ENCODE assay signal across 15 cellular contexts in the genomic region with DNA sequence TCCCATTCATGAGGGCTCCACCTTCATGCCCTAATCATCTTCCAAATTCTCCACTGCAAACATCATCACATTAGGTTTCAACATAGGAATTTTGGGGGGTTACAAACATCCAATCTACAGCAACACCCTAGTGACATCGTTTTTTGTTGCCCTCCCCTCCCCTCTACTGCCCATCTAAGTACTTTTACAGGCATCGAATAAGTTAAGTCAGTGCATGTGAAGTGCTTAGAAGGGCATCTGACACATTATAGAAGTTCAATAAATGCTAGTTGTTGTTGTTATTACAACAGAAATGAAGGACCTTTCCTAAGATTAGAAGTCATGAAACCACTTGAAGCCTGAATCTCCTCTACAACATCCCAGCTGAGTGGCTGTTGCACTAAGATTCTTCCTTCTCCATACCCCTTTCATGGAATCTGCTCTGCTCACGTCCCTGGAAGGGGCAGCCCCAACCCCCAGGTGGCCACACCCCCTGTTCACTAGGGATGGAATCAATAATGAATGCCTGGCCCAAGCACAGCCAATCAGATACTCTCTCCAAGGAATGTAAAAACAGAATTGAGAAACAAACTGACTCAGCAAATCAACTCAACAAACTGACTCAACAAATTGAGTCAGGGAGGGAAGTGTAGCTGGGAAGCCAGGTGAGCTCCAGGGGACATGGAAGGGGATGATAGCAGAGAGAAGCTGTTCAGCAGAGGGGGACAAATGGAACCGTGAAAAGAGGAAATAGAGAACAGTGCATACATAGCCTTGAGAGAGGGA. TPM values are rescaled to one million over a fixed set of nuclear protein-coding genes. Genes with fewer than 3 reads are reported as not detected.
DNase-seq lines count a peak whose midpoint lies in the region; ATAC-seq and TF ChIP-seq lines count a peak whose summit lies in the region.
"Had no signal": no experiment of that assay in that cellular context is flagged by ENCODE, and none has a peak within 500 bp of the region (broad histone marks: within the 10 kb centered on the region; RNA-seq: fewer than 3 reads in every experiment).

No MANE protein-coding gene starts in this region.

- TF ChIP-seq CTCF in transverse colon (IDR thresholded peaks at IDR 0.05): no peak

- H3K36me3 ChIP-seq in transverse colon: no peaks in the 10 kb centered on the region
- H3K36me3 ChIP-seq: BLaER1 had no signal

- no peak overlapping the region for H3K4me3 ChIP-seq in transverse colon
- H3K4me3 ChIP-seq: BLaER1, coronary artery had no signal

- TF ChIP-seq POLR2A in transverse colon (IDR thresholded peaks at IDR 0.05): no peak

- DNase-seq in EL: peak; percentile 46
- peak; percentile 35 for DNase-seq in M059J (ENCODE audit: low read depth)
- DNase-seq in amniotic epithelial cell (ENCODE audit: low read depth): peak; percentile 49
- DNase-seq in iris pigment epithelial cell (ENCODE audit: low read depth): peak; percentile 50
- no peak for DNase-seq in transverse colon
- no peak for DNase-seq in CD1c-positive myeloid dendritic cell (ENCODE audit: extremely low spot score)
- DNase-seq in NCI-H1092 (lab: John Stamatoyannopoulos, UW): no peak
- DNase-seq: activated CD8-positive, alpha-beta memory T cell treated with anti-CD3 and anti-CD28 coated beads, Interleukin-2, amount 10 ng/mL, durations not matched to agents 7 days and 5 days; foreskin melanocyte; naive B cell; T1000 had no signal

- 56 to 66% methylated on average over 3 to 4 of the region's 4 CpGs for WGBS in transverse colon (ENCODE audit: low coverage in 1 of 2), 2 donors

- H3K9me3 ChIP-seq in transverse colon: peaks cover 0 to 2% of the 10 kb centered on the region in 2 donors

- no peak for TF ChIP-seq EP300 in transverse colon (IDR thresholded peaks at IDR 0.05; ENCODE audit: low read depth)

- intact Hi-C loops in transverse colon (cut with DNase I; ENCODE audit: low total_unique reads): no loop called here

- in situ Hi-C loops in transverse colon (cut with MboI; ENCODE audit: low pct_ligation_motif_present in 1 of 4, low pct_unique_long_range_greater_than_20kb in 1 of 4, low sequenced_read_pairs in 3 of 4): no loop called here

- H3K4me1 ChIP-seq in transverse colon: peaks cover 0 to 10% (median 7%) of the 10 kb centered on the region in 4 donors

- ATAC-seq in HG03521 (IDR thresholded peaks at IDR 0.05; ENCODE audit: unreplicated experiment): no peak
- ATAC-seq: activated CD8-positive, alpha-beta memory T cell treated with anti-CD3 and anti-CD28 coated beads, Interleukin-2, amount 10 ng/mL, durations not matched to agents 7 days and 5 days had no signal

- H3K27me3 ChIP-seq in transverse colon: no peaks in the 10 kb centered on the region
- H3K27me3 ChIP-seq: BLaER1 had no signal

- no peak overlapping the region for H3K27ac ChIP-seq in transverse colon
- H3K27ac ChIP-seq: BLaER1, coronary artery had no signal

RNA-seq across cellular contexts. Expression of a gene that starts 3.9 kb away (rescaled TPM):
- 65.9 and 92.0 TPM in 2 replicates for total RNA-seq in M059J (2014; rRNA removed; shearing (Covaris generic))
- 10 to 100 TPM in 3 of 4 donors, 1 to 10 TPM in 1; 2.2 to 50.5 (median 21.2) TPM for total RNA-seq in transverse colon

RNA-seq across cellular contexts. Expression of a gene that starts 29.9 kb away (rescaled TPM):
- total RNA-seq in M059J (2014; rRNA removed; shearing (Covaris generic)): 1.5 and 2.7 TPM in 2 replicates
- not detected for total RNA-seq in transverse colon
- total RNA-seq: activated CD8-positive, alpha-beta memory T cell treated with anti-CD3 and anti-CD28 coated beads, Interleukin-2, amount 10 ng/mL, durations not matched to agents 7 days and 5 days; kidney epithelial cell had no signal

RNA-seq across cellular contexts. Expression of a gene that starts 54.9 kb away (rescaled TPM):
- total RNA-seq in M059J (2014; rRNA removed; shearing (Covaris generic)): 19.7 and 20.6 TPM in 2 replicates
- not detected for total RNA-seq in transverse colon
- total RNA-seq: activated CD8-positive, alpha-beta memory T cell treated with anti-CD3 and anti-CD28 coated beads, Interleukin-2, amount 10 ng/mL, durations not matched to agents 7 days and 5 days; kidney epithelial cell had no signal

Comparison
In these comparisons a context has a peak if more than half of its experiments do, and no peak if none do; other contexts are left out.
1. DNase-seq: peak in EL (single experiment), M059J (single experiment), amniotic epithelial cell (single experiment) and iris pigment epithelial cell (single experiment); none in transverse colon (single experiment), CD1c-positive myeloid dendritic cell (single experiment) and NCI-H1092 (single experiment).
2. RNA of a gene that starts 54.9 kb away (total RNA-seq): 19.7 to 20.6 TPM in M059J; not detected in transverse colon; every median in the first group is over 10 times any median in the second.